Comparison of ENCODE assay signal across 14 cellular contexts in genomic region chr4:3355266-3355748, GRCh38.
DNase-seq lines count a peak whose midpoint lies in the region; ATAC-seq and TF ChIP-seq lines count a peak whose summit lies in the region.
"Had no signal": no experiment of that assay in that cellular context is flagged by ENCODE, and none has a peak within 500 bp of the region (broad histone marks: within the 10 kb centered on the region; RNA-seq: fewer than 3 reads in every experiment).

No MANE protein-coding gene starts in this region.

- TF ChIP-seq POLR2A in ovary (IDR thresholded peaks at IDR 0.05) (no peak), gastroesophageal sphincter (IDR thresholded peaks at IDR 0.05) (no peak)

- 51 to 73% (median 61%) methylated on average over 8 of the region's 8 CpGs for WGBS in ovary, 3 donors
- WGBS in gastroesophageal sphincter (ENCODE audit: low coverage in 1 of 2), 2 donors: 79% methylated on average over 5 to 8 of the region's 8 CpGs

- H3K36me3 Mint-ChIP-seq in activated naive CD4-positive, alpha-beta T cell treated with anti-CD3 and anti-CD28 coated beads, Interleukin-2, amount 10 ng/mL, durations not matched to agents 7 days and 5 days: peaks cover 8% of the 10 kb centered on the region

- DNase-seq in activated naive CD4-positive, alpha-beta T cell treated with anti-CD3 and anti-CD28 coated beads, Interleukin-2, amount 10 ng/mL, durations not matched to agents 7 days and 5 days: no peak
- no peak for DNase-seq in activated naive CD4-positive, alpha-beta T cell treated with Interleukin-2 at 50 U/mL for 16 hours
- DNase-seq in MV-4-11 (lab: John Stamatoyannopoulos, UW) (peak; percentile 74), AML-193 (lab: John Stamatoyannopoulos, UW) (no peak), SHP77 (lab: John Stamatoyannopoulos, UW) (no peak), ovary (no peak)
- DNase-seq: foreskin fibroblast; NCI-H226; stimulated activated CD4-positive, alpha-beta T cell treated with anti-CD3 and anti-CD28 coated beads, Interleukin-12 subunit alpha, Interleukin-12 subunit beta, amount 100 ng/mL, for 4 hours; stimulated activated naive CD8-positive, alpha-beta T cell treated with anti-CD3 and anti-CD28 coated beads, Interleukin-15, amount 100 ng/mL, for 72 hours; SW 1271 had no signal

- TF ChIP-seq CTCF in ovary (IDR thresholded peaks at IDR 0.05) (no peak), gastroesophageal sphincter (IDR thresholded peaks at IDR 0.05) (no peak)

- TF ChIP-seq EP300 in ovary (IDR thresholded peaks at IDR 0.05) (no peak), gastroesophageal sphincter (IDR thresholded peaks at IDR 0.05) (no peak)

- H3K27me3 ChIP-seq in ovary (no peaks in the 10 kb centered on the region), gastroesophageal sphincter (no peaks in the 10 kb centered on the region)
- H3K27me3 ChIP-seq: cardiac muscle cell had no signal

- peaks cover 15% of the 10 kb centered on the region for H3K9me3 Mint-ChIP-seq in activated naive CD4-positive, alpha-beta T cell treated with anti-CD3 and anti-CD28 coated beads, Interleukin-2, amount 10 ng/mL, durations not matched to agents 7 days and 5 days

- CTCF ChIA-PET in activated naive CD4-positive, alpha-beta T cell treated with anti-CD3 and anti-CD28 coated beads, Interleukin-2, amount 10 ng/mL, durations not matched to agents 7 days and 5 days (lab: Charles Lee): interaction anchor here (1.3 to 3.0 kb wide), 2 partner anchors 9 to 14 kb away, joined by 3 to 10 read pairs; no protein-coding TSS in a partner anchor

- H3K4me3 Mint-ChIP-seq in activated naive CD4-positive, alpha-beta T cell treated with anti-CD3 and anti-CD28 coated beads, Interleukin-2, amount 10 ng/mL, durations not matched to agents 7 days and 5 days: no peak overlapping the region
- H3K4me3 Mint-ChIP-seq: stimulated activated naive CD8-positive, alpha-beta T cell treated with anti-CD3 and anti-CD28 coated beads, Interleukin-15, amount 100 ng/mL, for 72 hours had no signal

- H3K4me3 ChIP-seq in ovary (no peak overlapping the region), gastroesophageal sphincter (no peak overlapping the region)
- H3K4me3 ChIP-seq: cardiac muscle cell had no signal

- H3K27ac Mint-ChIP-seq in activated naive CD4-positive, alpha-beta T cell treated with anti-CD3 and anti-CD28 coated beads, Interleukin-2, amount 10 ng/mL, durations not matched to agents 7 days and 5 days: peak overlapping the region; percentile 71
- H3K27ac Mint-ChIP-seq: stimulated activated naive CD8-positive, alpha-beta T cell treated with anti-CD3 and anti-CD28 coated beads, Interleukin-15, amount 100 ng/mL, for 72 hours had no signal

- intact Hi-C loops in ovary (cut with DNase I): no loop called here

- H3K4me1 Mint-ChIP-seq in activated naive CD4-positive, alpha-beta T cell treated with anti-CD3 and anti-CD28 coated beads, Interleukin-2, amount 10 ng/mL, durations not matched to agents 7 days and 5 days: peaks cover 14% of the 10 kb centered on the region

- H3K27ac ChIP-seq in ovary: no peak overlapping the region
- no peak overlapping the region for H3K27ac ChIP-seq in gastroesophageal sphincter
- H3K27ac ChIP-seq: cardiac muscle cell had no signal

- H3K4me1 ChIP-seq in ovary (ENCODE audit: insufficient read depth) (no peaks in the 10 kb centered on the region), gastroesophageal sphincter (no peaks in the 10 kb centered on the region)

- H3K9me3 ChIP-seq in ovary (no peaks in the 10 kb centered on the region), gastroesophageal sphincter (no peaks in the 10 kb centered on the region)

- H3K27me3 Mint-ChIP-seq in activated naive CD4-positive, alpha-beta T cell treated with anti-CD3 and anti-CD28 coated beads, Interleukin-2, amount 10 ng/mL, durations not matched to agents 7 days and 5 days: peaks cover 9% of the 10 kb centered on the region
- H3K27me3 Mint-ChIP-seq: stimulated activated naive CD8-positive, alpha-beta T cell treated with anti-CD3 and anti-CD28 coated beads, Interleukin-15, amount 100 ng/mL, for 72 hours had no signal

- no peaks in the 10 kb centered on the region for H3K36me3 ChIP-seq in ovary
- H3K36me3 ChIP-seq in gastroesophageal sphincter: no peaks in the 10 kb centered on the region
- H3K36me3 ChIP-seq: cardiac muscle cell had no signal

- ATAC-seq in GM21825 (IDR thresholded peaks at IDR 0.05; ENCODE audit: unreplicated experiment): peak; percentile 90
- no peak for ATAC-seq in gastroesophageal sphincter
- ATAC-seq: stimulated activated naive CD8-positive, alpha-beta T cell treated with anti-CD3 and anti-CD28 coated beads, Interleukin-15, amount 100 ng/mL, for 72 hours had no signal
